ENCODE assay signal across 18 cellular contexts in the genomic region with DNA sequence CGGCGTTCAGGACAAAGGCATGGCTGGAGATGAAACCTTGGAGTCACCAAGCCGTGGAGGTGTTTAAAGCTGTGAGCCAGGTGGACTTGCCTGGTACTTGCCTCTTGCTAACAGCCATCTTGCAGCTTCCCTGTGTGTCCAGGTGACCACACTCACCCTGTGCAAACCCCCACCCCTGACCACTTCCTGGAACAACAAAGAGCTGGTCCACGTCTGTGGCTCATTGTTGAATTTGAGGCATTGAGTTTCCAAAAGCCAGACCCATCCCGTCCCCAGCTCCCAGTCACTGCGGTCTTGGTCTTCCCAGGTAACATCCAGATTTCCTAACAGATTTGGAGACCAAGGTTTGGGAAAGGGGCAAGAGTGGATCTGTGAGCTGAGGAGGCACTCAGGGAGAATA.
"Had no signal": no experiment of that assay in that cellular context is flagged by ENCODE, and none has a peak within 500 bp of the region (broad histone marks: within the 10 kb centered on the region; RNA-seq: fewer than 3 reads in every experiment).

No MANE protein-coding gene starts in this region.

- DNase-seq: activated B cell treated with CpG ODN at 0.5 μM for 24 hours; activated CD4-positive, alpha-beta T cell treated with anti-CD3 and anti-CD28 coated beads for 1 hour; activated CD4-positive, alpha-beta T cell treated with anti-CD3 and anti-CD28 coated beads, Interleukin-2, amount 10 ng/mL, durations not matched to agents 24 days and 14 days; activated CD4-positive, alpha-beta T cell treated with anti-CD3 and anti-CD28 coated beads, Interleukin-2, amount 50 U/mL, for 48 hours; activated CD8-positive, alpha-beta memory T cell treated with anti-CD3 and anti-CD28 coated beads, Interleukin-2, amount 10 ng/mL, durations not matched to agents 7 days and 5 days; activated gamma-delta T cell; activated naive CD4-positive, alpha-beta T cell treated with anti-CD3 and anti-CD28 coated beads for 36 hours; activated T-cell treated with anti-CD3 and anti-CD28 coated beads, Interleukin-2, amount 50 U/mL, for 24 hours; Kasumi-1; KBM-7; NCI-H1105 treated with DMSO at 0.1 percent for 48 hours; NCI-H1436 treated with DMSO at 0.1 percent for 48 hours; NCI-H187 treated with DMSO at 0.1 percent for 48 hours; NCI-H2081 treated with DMSO at 0.1 percent for 48 hours; NCI-H524; SHP77 treated with DMSO at 0.1 percent for 48 hours; T-helper 17 cell; T-helper 9 cell had no signal
